1 cellular context compared by ENCODE assay signal in the genomic region with DNA sequence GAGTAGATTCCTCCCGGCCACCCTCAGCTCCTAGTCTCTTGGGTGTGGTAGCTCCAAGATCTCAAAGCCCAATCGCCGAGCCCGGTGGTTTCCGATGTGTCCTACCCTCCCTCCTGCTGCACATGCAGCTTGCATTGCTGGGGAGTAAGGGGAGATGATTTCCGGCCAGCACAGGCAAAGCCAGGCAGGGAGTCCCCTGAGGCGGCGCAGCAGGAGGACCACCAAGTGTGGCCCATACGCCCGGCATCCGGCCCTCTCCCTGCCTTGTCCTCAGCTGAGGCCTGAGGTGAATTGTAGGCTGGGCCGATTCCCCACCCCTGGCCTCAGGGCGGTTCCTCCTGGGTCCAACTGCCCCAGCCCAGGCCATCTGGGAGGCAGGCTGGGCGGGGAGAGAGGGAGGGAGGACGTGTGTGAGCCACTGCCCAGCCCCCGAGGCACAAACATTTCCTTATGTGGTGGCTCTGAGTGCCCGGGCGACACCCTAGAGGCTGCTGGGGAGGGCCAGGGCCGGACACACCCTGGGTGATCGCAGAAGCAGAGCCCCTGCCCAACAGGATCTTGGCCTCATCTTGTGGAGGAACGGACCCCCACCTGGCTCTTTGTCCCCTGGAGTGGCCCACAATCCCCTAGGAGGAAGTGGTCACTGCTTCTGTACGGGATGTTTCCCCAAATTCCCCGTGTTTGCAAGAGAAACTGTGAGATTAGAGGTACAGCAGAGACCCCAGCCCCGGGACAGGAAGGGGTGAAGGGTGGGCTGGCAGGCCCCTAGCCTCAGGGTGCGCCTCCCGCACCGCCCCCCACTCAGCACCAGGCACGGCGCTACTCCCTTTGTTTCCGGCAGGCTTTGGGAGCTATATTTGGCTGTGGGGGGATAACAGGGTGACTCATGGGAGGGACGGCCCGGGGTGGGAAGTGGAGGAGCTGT.
A peak's percentile ranks its signal among the peaks of the same experiment; 100 is the strongest.
TF ChIP-seq lines count a peak whose summit lies in the region.

No MANE protein-coding gene starts in this region.

TF ChIP-seq in K562, 482 proteins besides CTCF, POLR2A, EP300 and RAD21 (continues in another document):
- TF ChIP-seq GTF2F1 (IDR thresholded peaks at IDR 0.05; ENCODE audit: low read depth, low read length) (no peak), TAF15 (IDR thresholded peaks at IDR 0.05; ENCODE audit: low read depth, low read length) (no peak), SREBF1 (IDR thresholded peaks at IDR 0.05; ENCODE audit: borderline replicate concordance, low read depth, low read length) (no peak), ATF1 (CRISPR knock-in tag; IDR thresholded peaks at IDR 0.05) (no peak), ATF1 (tag; IDR thresholded peaks at IDR 0.05) (peak; percentile 50), SUPT5H (IDR thresholded peaks at IDR 0.05) (peak; percentile 77), CC2D1A (IDR thresholded peaks at IDR 0.05) (no peak), SMARCE1 (IDR thresholded peaks at IDR 0.05) (0 out of 2 replicates have a peak, but pooled peaks have one; percentile 24), HDAC8 (tag; IDR thresholded peaks at IDR 0.05) (no peak), CBX3 (IDR thresholded peaks at IDR 0.05; ENCODE audit: borderline replicate concordance in 1 of 2, low read length in 2 of 2) (no peak), ZNF586 (CRISPR knock-in tag; conservative IDR thresholded peaks at IDR 0.05) (no peak), KDM5B (IDR thresholded peaks at IDR 0.05; ENCODE audit: insufficient replicate concordance, low read depth, low read length) (peak; percentile 22), SRF (CRISPR knock-in tag; IDR thresholded peaks at IDR 0.05) (peak; percentile 68 to 88), ESRRA (IDR thresholded peaks at IDR 0.05; ENCODE audit: borderline replicate concordance, low read depth) (0 out of 2 replicates have a peak, but pooled peaks have one; percentile 50), ZNF57 (CRISPR knock-in tag; IDR thresholded peaks at IDR 0.05) (no peak), ZBTB7A (IDR thresholded peaks at IDR 0.05; ENCODE audit: borderline replicate concordance, control insufficient read depth, low read depth, low read length) (peak; percentile 46; the same call in 1 of the 2 replicates), ZNF778 (CRISPR knock-in tag; IDR thresholded peaks at IDR 0.05) (no peak), ZNF76 (CRISPR knock-in tag; IDR thresholded peaks at IDR 0.05; ENCODE audit: borderline replicate concordance) (no peak), STAT6 (CRISPR knock-in tag; IDR thresholded peaks at IDR 0.05) (no peak), HIVEP1 (CRISPR knock-in tag; IDR thresholded peaks at IDR 0.05) (no peak), ZNF436 (CRISPR knock-in tag; IDR thresholded peaks at IDR 0.05) (no peak), ZNF311 (CRISPR knock-in tag; IDR thresholded peaks at IDR 0.05) (no peak), MED1 (CRISPR knock-in tag; IDR thresholded peaks at IDR 0.05; ENCODE audit: borderline replicate concordance) (no peak), DMBX1 (CRISPR knock-in tag; IDR thresholded peaks at IDR 0.05; ENCODE audit: borderline replicate concordance) (no peak), POLR2B (IDR thresholded peaks at IDR 0.05; ENCODE audit: low read depth, partially characterized antibody) (peak; percentile 70), MGA (IDR thresholded peaks at IDR 0.05) (peak; percentile 70), ZNF239 (CRISPR knock-in tag; IDR thresholded peaks at IDR 0.05) (no peak), ZNF134 (CRISPR knock-in tag; conservative IDR thresholded peaks at IDR 0.05) (0 out of 2 replicates have a peak, but pooled peaks have one; percentile 9), NCOA2 (IDR thresholded peaks at IDR 0.05; ENCODE audit: partially characterized antibody in 2 of 2) (no peak)
- TF ChIP-seq, protein P1, sequence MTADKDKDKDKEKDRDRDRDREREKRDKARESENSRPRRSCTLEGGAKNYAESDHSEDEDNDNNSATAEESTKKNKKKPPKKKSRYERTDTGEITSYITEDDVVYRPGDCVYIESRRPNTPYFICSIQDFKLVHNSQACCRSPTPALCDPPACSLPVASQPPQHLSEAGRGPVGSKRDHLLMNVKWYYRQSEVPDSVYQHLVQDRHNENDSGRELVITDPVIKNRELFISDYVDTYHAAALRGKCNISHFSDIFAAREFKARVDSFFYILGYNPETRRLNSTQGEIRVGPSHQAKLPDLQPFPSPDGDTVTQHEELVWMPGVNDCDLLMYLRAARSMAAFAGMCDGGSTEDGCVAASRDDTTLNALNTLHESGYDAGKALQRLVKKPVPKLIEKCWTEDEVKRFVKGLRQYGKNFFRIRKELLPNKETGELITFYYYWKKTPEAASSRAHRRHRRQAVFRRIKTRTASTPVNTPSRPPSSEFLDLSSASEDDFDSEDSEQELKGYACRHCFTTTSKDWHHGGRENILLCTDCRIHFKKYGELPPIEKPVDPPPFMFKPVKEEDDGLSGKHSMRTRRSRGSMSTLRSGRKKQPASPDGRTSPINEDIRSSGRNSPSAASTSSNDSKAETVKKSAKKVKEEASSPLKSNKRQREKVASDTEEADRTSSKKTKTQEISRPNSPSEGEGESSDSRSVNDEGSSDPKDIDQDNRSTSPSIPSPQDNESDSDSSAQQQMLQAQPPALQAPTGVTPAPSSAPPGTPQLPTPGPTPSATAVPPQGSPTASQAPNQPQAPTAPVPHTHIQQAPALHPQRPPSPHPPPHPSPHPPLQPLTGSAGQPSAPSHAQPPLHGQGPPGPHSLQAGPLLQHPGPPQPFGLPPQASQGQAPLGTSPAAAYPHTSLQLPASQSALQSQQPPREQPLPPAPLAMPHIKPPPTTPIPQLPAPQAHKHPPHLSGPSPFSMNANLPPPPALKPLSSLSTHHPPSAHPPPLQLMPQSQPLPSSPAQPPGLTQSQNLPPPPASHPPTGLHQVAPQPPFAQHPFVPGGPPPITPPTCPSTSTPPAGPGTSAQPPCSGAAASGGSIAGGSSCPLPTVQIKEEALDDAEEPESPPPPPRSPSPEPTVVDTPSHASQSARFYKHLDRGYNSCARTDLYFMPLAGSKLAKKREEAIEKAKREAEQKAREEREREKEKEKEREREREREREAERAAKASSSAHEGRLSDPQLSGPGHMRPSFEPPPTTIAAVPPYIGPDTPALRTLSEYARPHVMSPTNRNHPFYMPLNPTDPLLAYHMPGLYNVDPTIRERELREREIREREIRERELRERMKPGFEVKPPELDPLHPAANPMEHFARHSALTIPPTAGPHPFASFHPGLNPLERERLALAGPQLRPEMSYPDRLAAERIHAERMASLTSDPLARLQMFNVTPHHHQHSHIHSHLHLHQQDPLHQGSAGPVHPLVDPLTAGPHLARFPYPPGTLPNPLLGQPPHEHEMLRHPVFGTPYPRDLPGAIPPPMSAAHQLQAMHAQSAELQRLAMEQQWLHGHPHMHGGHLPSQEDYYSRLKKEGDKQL (CRISPR knock-in tag; IDR thresholded peaks at IDR 0.05; ENCODE audit: borderline replicate concordance) = no peak
- TF ChIP-seq, protein P2, sequence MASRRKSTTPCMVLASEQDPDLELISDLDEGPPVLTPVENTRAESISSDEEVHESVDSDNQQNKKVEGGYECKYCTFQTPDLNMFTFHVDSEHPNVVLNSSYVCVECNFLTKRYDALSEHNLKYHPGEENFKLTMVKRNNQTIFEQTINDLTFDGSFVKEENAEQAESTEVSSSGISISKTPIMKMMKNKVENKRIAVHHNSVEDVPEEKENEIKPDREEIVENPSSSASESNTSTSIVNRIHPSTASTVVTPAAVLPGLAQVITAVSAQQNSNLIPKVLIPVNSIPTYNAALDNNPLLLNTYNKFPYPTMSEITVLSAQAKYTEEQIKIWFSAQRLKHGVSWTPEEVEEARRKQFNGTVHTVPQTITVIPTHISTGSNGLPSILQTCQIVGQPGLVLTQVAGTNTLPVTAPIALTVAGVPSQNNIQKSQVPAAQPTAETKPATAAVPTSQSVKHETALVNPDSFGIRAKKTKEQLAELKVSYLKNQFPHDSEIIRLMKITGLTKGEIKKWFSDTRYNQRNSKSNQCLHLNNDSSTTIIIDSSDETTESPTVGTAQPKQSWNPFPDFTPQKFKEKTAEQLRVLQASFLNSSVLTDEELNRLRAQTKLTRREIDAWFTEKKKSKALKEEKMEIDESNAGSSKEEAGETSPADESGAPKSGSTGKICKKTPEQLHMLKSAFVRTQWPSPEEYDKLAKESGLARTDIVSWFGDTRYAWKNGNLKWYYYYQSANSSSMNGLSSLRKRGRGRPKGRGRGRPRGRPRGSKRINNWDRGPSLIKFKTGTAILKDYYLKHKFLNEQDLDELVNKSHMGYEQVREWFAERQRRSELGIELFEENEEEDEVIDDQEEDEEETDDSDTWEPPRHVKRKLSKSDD (conservative IDR thresholded peaks at IDR 0.05; ENCODE audit: low read length) = no peak
